ENCODE assay signal across 14 cellular contexts in genomic region chr2:119941388-119941787, GRCh38.
"Had no signal": no experiment of that assay in that cellular context is flagged by ENCODE, and none has a peak within 500 bp of the region (broad histone marks: within the 10 kb centered on the region; RNA-seq: fewer than 3 reads in every experiment).

No MANE protein-coding gene starts in this region.

- H3K9me3 Mint-ChIP-seq: naive B cell had no signal

- H3K36me3 ChIP-seq: neutrophil, right atrium auricular region had no signal

- DNase-seq: effector CD4-positive, alpha-beta T cell; foreskin melanocyte; head of caudate nucleus; left colon; mesendoderm; naive B cell; small intestine; stimulated activated CD4-positive, alpha-beta T cell treated with anti-CD3 and anti-CD28 coated beads, Interleukin-12 subunit alpha, Interleukin-12 subunit beta, amount 100 ng/mL, for 4 hours; stimulated activated naive CD4-positive, alpha-beta T cell treated with Interleukin-2 at 50 U/mL for 16 hours; trophoblast cell had no signal

- H3K9me3 ChIP-seq: neutrophil, right atrium auricular region had no signal

- ATAC-seq: left colon had no signal

- H3K4me3 ChIP-seq: coronary artery, hepatocyte, right atrium auricular region had no signal

- H3K27me3 ChIP-seq: hepatocyte, neutrophil, right atrium auricular region had no signal

- H3K4me3 Mint-ChIP-seq: naive B cell had no signal

- H3K27me3 Mint-ChIP-seq: naive B cell had no signal

- H3K4me1 ChIP-seq: right atrium auricular region had no signal

- H3K27ac ChIP-seq: coronary artery, hepatocyte, neutrophil, right atrium auricular region had no signal
